In the genomic region with DNA sequence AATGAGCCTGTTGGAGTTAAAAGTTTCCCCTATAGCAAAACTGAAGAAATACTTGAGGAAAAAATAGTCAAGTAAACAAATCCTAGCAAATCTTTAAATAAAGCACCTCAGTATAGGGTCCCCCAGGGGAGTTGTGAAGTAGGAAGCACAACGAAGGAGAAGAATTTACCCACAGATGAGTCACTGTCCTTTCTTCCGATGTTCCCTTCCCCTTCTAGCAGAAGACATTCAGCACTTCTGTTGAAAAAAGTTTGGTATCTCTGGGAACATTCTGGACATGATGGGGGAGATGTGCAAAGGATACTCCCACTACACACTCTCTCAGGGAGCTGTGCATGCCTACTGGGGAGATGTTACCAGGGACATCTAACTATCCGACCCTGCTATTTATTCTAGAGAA, we compare ENCODE assay signal across 17 cellular contexts.
DNase-seq lines count a peak whose midpoint lies in the region; ATAC-seq, FAIRE-seq and TF ChIP-seq lines count a peak whose summit lies in the region.
"Had no signal": no experiment of that assay in that cellular context is flagged by ENCODE, and none has a peak within 500 bp of the region (broad histone marks: within the 10 kb centered on the region; RNA-seq: fewer than 3 reads in every experiment).

No MANE protein-coding gene starts in this region.

- no peak overlapping the region for H4K8ac ChIP-seq in IMR-90 (ENCODE audit: low read depth in 2 of 2, low read length in 2 of 2)

- peaks cover 26% of the 10 kb centered on the region for H4K20me1 ChIP-seq in IMR-90 (ENCODE audit: insufficient read depth, low read length)

- no peak overlapping the region for H3K56ac ChIP-seq in IMR-90 (ENCODE audit: extremely low read depth, insufficient read depth, low read length)

- WGBS in IMR-90 (ENCODE audit: extremely low coverage in 2 of 2, insufficient read length in 1 of 2), 2 experiments: no CpG with 5 or more reads among the region's 3 CpGs
- WGBS in small intestine, 3 donors: 42 to 62% (median 42%) methylated on average over 3 of the region's 3 CpGs

- H2AK5ac ChIP-seq in IMR-90 (ENCODE audit: low read depth, low read length): no peak overlapping the region

- H3K9me3 Mint-ChIP-seq in brain: no peaks in the 10 kb centered on the region

- peak overlapping the region in 3 of 5 experiments; percentile 33 to 84 (median 78) for H3K27ac Mint-ChIP-seq in brain

- H3K27me3 ChIP-seq in IMR-90 (ENCODE audit: control insufficient read depth, insufficient read depth, low read length) (no peaks in the 10 kb centered on the region), lower lobe of right lung (ENCODE audit: low read depth) (no peaks in the 10 kb centered on the region), small intestine (ENCODE audit: control insufficient read depth in 2 of 2, insufficient read depth in 2 of 2, low read length in 2 of 2) (no peaks in the 10 kb centered on the region)
- H3K27me3 ChIP-seq: BE2C, gastroesophageal sphincter had no signal

- H3K9me3 ChIP-seq in IMR-90 (ENCODE audit: control insufficient read depth, insufficient read depth, low read length) (no peaks in the 10 kb centered on the region), lower lobe of right lung (no peaks in the 10 kb centered on the region), small intestine (ENCODE audit: control insufficient read depth, low read depth) (no peaks in the 10 kb centered on the region)
- H3K9me3 ChIP-seq: BE2C, gastroesophageal sphincter had no signal

- TF ChIP-seq RAD21 in IMR-90 (IDR thresholded peaks at IDR 0.05; ENCODE audit: low read length): no peak

- H3K4ac ChIP-seq in IMR-90 (ENCODE audit: low read depth, low read length): peak overlapping the region; percentile 0; the same call in 1 of the 2 replicates

- H3K23ac ChIP-seq in IMR-90 (ENCODE audit: low read depth, low read length): no peak overlapping the region

- ATAC-seq in IMR-90 (ENCODE audit: low read depth) (peak; percentile 74), lower lobe of right lung (no peak), GM19035 (IDR thresholded peaks at IDR 0.05; ENCODE audit: unreplicated experiment) (no peak), HG02970 (IDR thresholded peaks at IDR 0.05; ENCODE audit: low FRiP score, unreplicated experiment) (no peak)
- ATAC-seq: gastroesophageal sphincter; K562; Panc1; stimulated activated naive CD8-positive, alpha-beta T cell treated with anti-CD3 and anti-CD28 coated beads, Interleukin-15, Interleukin-2, amounts not matched to agents 100 U/mL and 50 U/mL, for 24 hours had no signal

- H2BK20ac ChIP-seq in IMR-90 (ENCODE audit: low read depth, low read length): no peak overlapping the region

- H3K18ac ChIP-seq in IMR-90 (ENCODE audit: low read depth, low read length): peak overlapping the region; percentile 63

- no peak overlapping the region for H2AFZ ChIP-seq in IMR-90 (replicated peaks; ENCODE audit: low read length, poor library complexity)

- no peak overlapping the region for H2BK5ac ChIP-seq in IMR-90 (ENCODE audit: low read depth, low read length, poor library complexity, severe bottlenecking)

- intact Hi-C loops in IMR-90 (cut with micrococcal nuclease): no loop called here
- intact Hi-C loops in lower lobe of right lung (cut with DNase I): no loop called here

- no peak for FAIRE-seq in small intestine (lab: Jason Lieb, UNC)
- FAIRE-seq: K562 had no signal

- H3K4me3 ChIP-seq in IMR-90 (ENCODE audit: insufficient read depth, low read depth, low read length): no peak overlapping the region
- no peak overlapping the region for H3K4me3 ChIP-seq in lower lobe of right lung
- H3K4me3 ChIP-seq in small intestine (ENCODE audit: low read depth in 1 of 2, low read length in 2 of 2): no peak overlapping the region
- H3K4me3 ChIP-seq: gastroesophageal sphincter, K562 had no signal

- H3K36me3 ChIP-seq in IMR-90 (ENCODE audit: control insufficient read depth, insufficient read depth, low read length) (0 out of 2 replicates have a peak, but pooled peaks cover 4% of the 10 kb centered on the region), lower lobe of right lung (no peaks in the 10 kb centered on the region), small intestine (ENCODE audit: control insufficient read depth in 2 of 2, insufficient read depth in 2 of 2, low read length in 2 of 2) (no peaks in the 10 kb centered on the region)
- H3K36me3 ChIP-seq: BE2C, gastroesophageal sphincter had no signal

- peaks cover 15% of the 10 kb centered on the region for H3K9me1 ChIP-seq in IMR-90 (ENCODE audit: insufficient read depth, low read length)

- H2BK120ac ChIP-seq in IMR-90 (ENCODE audit: low read depth, low read length): no peak overlapping the region

- CTCF ChIA-PET in IMR-90 (lab: Yijun Ruan, JAX): no interaction called here

- H3K36me3 Mint-ChIP-seq in brain: no peaks in the 10 kb centered on the region

- dilution Hi-C loops in IMR-90 (cut with HindIII; ENCODE audit: low sequenced_read_pairs, unreplicated experiment): no loop called here

- peaks cover 35% of the 10 kb centered on the region for H3K4me1 Mint-ChIP-seq in brain

- in situ Hi-C loops in ACHN (cut with HindIII; ENCODE audit: low pct_ligation_motif_present, low pct_unique_long_range_greater_than_20kb, low sequenced_read_pairs): no loop called here
- in situ Hi-C loops in IMR-90 (cut with MboI; ENCODE audit: low sequenced_read_pairs): no loop called here

- H3K4me2 ChIP-seq in IMR-90 (ENCODE audit: low read depth, low read length): peak overlapping the region; percentile 63

- H3K27ac ChIP-seq in IMR-90 (ENCODE audit: insufficient read depth, low read length): peak overlapping the region; percentile 34; the same call in 1 of the 2 replicates
- H3K27ac ChIP-seq in lower lobe of right lung: peak overlapping the region; percentile 19
- no peak overlapping the region for H3K27ac ChIP-seq in small intestine (ENCODE audit: low read depth in 1 of 2, low read length in 1 of 2)

- H4K5ac ChIP-seq in IMR-90 (ENCODE audit: low read depth, low read length): 0 out of 2 replicates have a peak overlapping the region, but pooled peaks have one; percentile 4

- no peak overlapping the region; the same call in 1 of the 2 replicates for H3K14ac ChIP-seq in IMR-90 (replicated peaks; ENCODE audit: low read depth, low read length)

- peak overlapping the region in 1 of 5 experiments; percentile 20 for H3K4me3 Mint-ChIP-seq in brain

- POLR2A ChIA-PET in IMR-90 (lab: Charles Lee; ENCODE audit: unreplicated experiment): no interaction called here

- 0 out of 2 replicates have a peak overlapping the region, but pooled peaks have one; percentile 1 for H4K91ac ChIP-seq in IMR-90 (ENCODE audit: insufficient read depth, low read depth, low read length)

- no TSS peak for BruUV-seq in IMR-90 (replicated peaks; lab: Mats Ljungman, UMichigan)

- H2BK15ac ChIP-seq in IMR-90 (ENCODE audit: low read depth, low read length): no peak overlapping the region

- no peak overlapping the region for H2AK9ac ChIP-seq in IMR-90 (replicated peaks; ENCODE audit: low read depth, low read length, poor library complexity)

- no peaks in the 10 kb centered on the region for H3K27me3 Mint-ChIP-seq in brain

- no peak overlapping the region for H3K9ac ChIP-seq in IMR-90 (ENCODE audit: low read depth, low read length)

- TF ChIP-seq POLR2A in IMR-90 (IDR thresholded peaks at IDR 0.05; ENCODE audit: low read depth, low read length): no peak

- peaks cover 9% of the 10 kb centered on the region for H3K4me1 ChIP-seq in IMR-90 (ENCODE audit: control insufficient read depth, insufficient read depth, low read length)
- peaks cover 33% of the 10 kb centered on the region for H3K4me1 ChIP-seq in lower lobe of right lung
- peaks cover 0 to 10% of the 10 kb centered on the region in 2 donors for H3K4me1 ChIP-seq in small intestine (ENCODE audit: control insufficient read depth in 2 of 2, insufficient read depth in 1 of 2, low read depth in 1 of 2, low read length in 1 of 2)
- H3K4me1 ChIP-seq: BE2C had no signal

- DNase-seq in ACHN (peak; percentile 4), IMR-90 (peak; percentile 55), lower lobe of right lung (no peak), iPS-NIHi11 (ENCODE audit: low spot score) (no peak), small intestine (no peak)
- DNase-seq: activated naive CD4-positive, alpha-beta T cell treated with anti-CD3 and anti-CD28 coated beads, Interleukin-2, amount 50 U/mL, for 16 hours; BE2C; NCI-H2171 treated with DMSO at 0.1 percent for 48 hours; occipital lobe; stimulated activated CD4-positive, alpha-beta T cell treated with anti-CD3 and anti-CD28 coated beads, Interleukin-4, amount 100 ng/mL, for 1 hour; stimulated activated naive CD8-positive, alpha-beta T cell treated with anti-CD3 and anti-CD28 coated beads, Interleukin-15, Interleukin-2, amounts not matched to agents 100 U/mL and 50 U/mL, for 24 hours had no signal

- peaks cover 22 to 65% of the 10 kb centered on the region in 2 experiments; a peak in 3 of 4 replicates for H3K79me1 ChIP-seq in IMR-90 (ENCODE audit: low read depth in 1 of 2, low read length in 2 of 2)

- TF ChIP-seq CTCF in IMR-90 (conservative IDR thresholded peaks at IDR 0.05; ENCODE audit: low read depth, low read length) (no peak), brain (conservative IDR thresholded peaks at IDR 0.05) (no peak), lower lobe of right lung (IDR thresholded peaks at IDR 0.05) (no peak)

TF ChIP-seq in IMR-90, 13 proteins besides CTCF, POLR2A, EP300 and RAD21 (continues in another document):
- TF ChIP-seq FOS (IDR thresholded peaks at IDR 0.05; ENCODE audit: low read depth, low read length) (no peak), SMC3 (IDR thresholded peaks at IDR 0.05; ENCODE audit: low read depth, low read length) (no peak), BHLHE40 (IDR thresholded peaks at IDR 0.05; ENCODE audit: low read depth, low read length) (no peak), RCOR1 (IDR thresholded peaks at IDR 0.05; ENCODE audit: insufficient replicate concordance, low read length) (no peak), MAFK (IDR thresholded peaks at IDR 0.05; ENCODE audit: low read depth, low read length) (no peak), MXI1 (IDR thresholded peaks at IDR 0.05; ENCODE audit: borderline replicate concordance, low read depth, low read length) (no peak), NFE2L2 (IDR thresholded peaks at IDR 0.05; ENCODE audit: low read depth, low read length) (no peak), MAZ (IDR thresholded peaks at IDR 0.05; ENCODE audit: borderline replicate concordance, low read depth, low read length) (no peak)
- TF ChIP-seq, protein P1, sequence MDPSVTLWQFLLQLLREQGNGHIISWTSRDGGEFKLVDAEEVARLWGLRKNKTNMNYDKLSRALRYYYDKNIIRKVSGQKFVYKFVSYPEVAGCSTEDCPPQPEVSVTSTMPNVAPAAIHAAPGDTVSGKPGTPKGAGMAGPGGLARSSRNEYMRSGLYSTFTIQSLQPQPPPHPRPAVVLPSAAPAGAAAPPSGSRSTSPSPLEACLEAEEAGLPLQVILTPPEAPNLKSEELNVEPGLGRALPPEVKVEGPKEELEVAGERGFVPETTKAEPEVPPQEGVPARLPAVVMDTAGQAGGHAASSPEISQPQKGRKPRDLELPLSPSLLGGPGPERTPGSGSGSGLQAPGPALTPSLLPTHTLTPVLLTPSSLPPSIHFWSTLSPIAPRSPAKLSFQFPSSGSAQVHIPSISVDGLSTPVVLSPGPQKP (IDR thresholded peaks at IDR 0.05; ENCODE audit: borderline replicate concordance, low read depth, low read length): no peak

Comparison
In these comparisons a context has a peak if more than half of its experiments do, and no peak if none do; other contexts are left out.
1. DNase-seq: peak in ACHN (single experiment) and IMR-90 (single experiment); none in lower lobe of right lung (single experiment), iPS-NIHi11 (single experiment) and small intestine (single experiment).
2. H3K27ac ChIP-seq: peak in IMR-90 (single experiment) and lower lobe of right lung (single experiment); none in small intestine (0 of 2).